Comparison of ENCODE assay signal across 8 cellular contexts in the genomic region with DNA sequence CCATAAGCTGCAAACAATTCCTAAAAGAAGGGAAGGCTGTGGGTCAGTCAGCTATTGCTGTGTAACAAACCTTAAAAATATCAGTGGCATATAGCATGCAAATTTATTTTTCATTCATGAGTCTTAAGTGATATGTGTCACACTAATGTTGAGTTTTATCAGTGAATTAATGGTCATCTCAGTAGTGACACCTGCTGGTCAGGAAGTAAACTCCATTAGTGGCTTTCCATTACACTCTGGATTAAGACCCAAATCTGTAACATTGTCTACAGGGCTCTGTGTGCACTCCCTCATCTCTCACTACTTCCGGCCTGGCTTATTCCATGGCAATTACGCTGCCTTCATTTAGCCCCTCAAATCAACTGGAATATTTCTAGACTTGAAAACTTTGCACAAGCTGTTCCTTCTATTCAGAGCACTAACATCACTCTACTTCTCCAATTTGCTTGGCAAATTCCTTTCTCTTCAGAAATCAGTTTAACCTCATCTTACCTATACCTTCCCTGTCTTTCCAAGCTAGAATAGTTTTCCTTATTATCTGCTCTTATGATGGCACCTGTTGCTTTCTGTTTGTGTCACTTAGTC.
DNase-seq lines count a peak whose midpoint lies in the region; FAIRE-seq and TF ChIP-seq lines count a peak whose summit lies in the region.

No MANE protein-coding gene starts in this region.

- H3K9me1 ChIP-seq in endothelial cell of umbilical vein (replicated peaks; ENCODE audit: control insufficient read depth, extremely low read depth, insufficient read depth, low read length) = no peaks in the 10 kb centered on the region

- H3K27me3 ChIP-seq in cardiac muscle cell (peaks cover 4% of the 10 kb centered on the region), endothelial cell of umbilical vein (ENCODE audit: control insufficient read depth in 2 of 2, insufficient read depth in 2 of 2, low read length in 2 of 2) (peaks cover 9 to 10% of the 10 kb centered on the region in 2 experiments), osteoblast (ENCODE audit: insufficient read depth, low read length) (peaks cover 26% of the 10 kb centered on the region)

- no peaks in the 10 kb centered on the region for H4K20me1 ChIP-seq in endothelial cell of umbilical vein (replicated peaks; ENCODE audit: control insufficient read depth, extremely low read depth, insufficient read depth, low read length)
- H4K20me1 ChIP-seq in osteoblast (ENCODE audit: insufficient read depth, low read length) = no peaks in the 10 kb centered on the region

- dilution Hi-C loops in endothelial cell of umbilical vein (cut with MboI; ENCODE audit: extremely low pct_ligation_motif_present, low sequenced_read_pairs) = no loop called here

- H3K4me3 ChIP-seq in cardiac muscle cell (no peak overlapping the region), HFF-Myc (replicated peaks; ENCODE audit: low read depth, low read length) (no peak overlapping the region), endothelial cell of umbilical vein (replicated peaks in 1 of 3; ENCODE audit: insufficient read depth in 1 of 3, low read depth in 1 of 3, low read length in 3 of 3) (no peak overlapping the region), osteoblast (ENCODE audit: insufficient read depth, low read length) (no peak overlapping the region)

- no peak overlapping the region for H2AFZ ChIP-seq in endothelial cell of umbilical vein (ENCODE audit: low read depth, low read length)
- no peak overlapping the region for H2AFZ ChIP-seq in osteoblast (ENCODE audit: low read length)

- no TSS peak for BruUV-seq in endothelial cell of umbilical vein (replicated peaks; lab: Mats Ljungman, UMichigan)

- no peaks in the 10 kb centered on the region for H3K9me3 ChIP-seq in cardiac muscle cell (ENCODE audit: low read depth)
- H3K9me3 ChIP-seq in endothelial cell of umbilical vein (replicated peaks; ENCODE audit: control insufficient read depth, insufficient read depth, low read length) = no peaks in the 10 kb centered on the region
- H3K9me3 ChIP-seq in osteoblast (ENCODE audit: low read depth, low read length) = no peaks in the 10 kb centered on the region

- no peaks in the 10 kb centered on the region for H3K79me2 ChIP-seq in endothelial cell of umbilical vein (ENCODE audit: control insufficient read depth, insufficient read depth, low read length)
- H3K79me2 ChIP-seq in osteoblast (ENCODE audit: insufficient read depth, low read length) = no peaks in the 10 kb centered on the region

- H3K36me3 ChIP-seq in cardiac muscle cell (no peaks in the 10 kb centered on the region), endothelial cell of umbilical vein (ENCODE audit: control insufficient read depth in 2 of 2, extremely low read depth in 1 of 2, insufficient read depth in 2 of 2, low read length in 2 of 2) (no peaks in the 10 kb centered on the region), osteoblast (ENCODE audit: insufficient read depth, low read length) (no peaks in the 10 kb centered on the region)

- H3K4me2 ChIP-seq in endothelial cell of umbilical vein (ENCODE audit: insufficient read depth, low read length) (no peak overlapping the region), osteoblast (ENCODE audit: insufficient read depth, low read length) (no peak overlapping the region)

- H3K4me1 ChIP-seq in cardiac muscle cell (ENCODE audit: low read depth) (no peaks in the 10 kb centered on the region), endothelial cell of umbilical vein (ENCODE audit: control insufficient read depth, extremely low read depth, insufficient read depth, low read length) (no peaks in the 10 kb centered on the region), osteoblast (ENCODE audit: insufficient read depth, low read length) (peaks cover 11% of the 10 kb centered on the region)

- DNase-seq in cardiac muscle cell (ENCODE audit: low read depth in 1 of 2, low spot score in 1 of 2) = peak; percentile 46 to 60
- DNase-seq in cardiac septum (ENCODE audit: low spot score) = no peak
- DNase-seq in HFF-Myc (ENCODE audit: extremely low read depth, low read depth) = peak; percentile 19
- DNase-seq in NCI-H748 (lab: John Stamatoyannopoulos, UW; ENCODE audit: unreplicated experiment) = peak; percentile 21
- DNase-seq in endothelial cell of umbilical vein (ENCODE audit: low read depth, low spot score) = peak; percentile 47
- no peak for DNase-seq in osteoblast (ENCODE audit: insufficient read length, low spot score, missing footprints)
- DNase-seq in activated CD8-positive, alpha-beta memory T cell treated with anti-CD3 and anti-CD28 coated beads, Interleukin-2, amount 50 U/mL, for 4 hours = no peak
- DNase-seq in KG1 (lab: John Stamatoyannopoulos, UW) = no peak

- no peak for TF ChIP-seq POLR2A in endothelial cell of umbilical vein (IDR thresholded peaks at IDR 0.05; ENCODE audit: low read depth, low read length)

- CTCF ChIA-PET in endothelial cell of umbilical vein (lab: Charles Lee) = interaction anchor here (0.7 to 3.6 kb wide), 9 partner anchors 9 to 1029 kb away, joined by 3 to 39 read pairs (median 3); no protein-coding TSS in a partner anchor

- intact Hi-C loops in cardiac septum (cut with DNase I) = loop anchor here (5.0 kb wide), 1 partner anchor 151 kb away; no protein-coding TSS in a partner anchor
- intact Hi-C loops in endothelial cell of umbilical vein (cut with micrococcal nuclease) = loop anchor here (1.0 to 10.0 kb wide), 4 partner anchors 153 to 1001 kb away; no protein-coding TSS in a partner anchor

- H3K27ac ChIP-seq in cardiac muscle cell = no peak overlapping the region
- no peak overlapping the region for H3K27ac ChIP-seq in endothelial cell of umbilical vein (ENCODE audit: insufficient read depth, low read depth, low read length)
- H3K27ac ChIP-seq in osteoblast (ENCODE audit: low read depth, low read length) = no peak overlapping the region

- H3K9ac ChIP-seq in endothelial cell of umbilical vein (replicated peaks; ENCODE audit: extremely low read depth, insufficient read depth, low read length) = no peak overlapping the region

- POLR2A ChIA-PET in endothelial cell of umbilical vein (lab: Charles Lee) = no interaction called here

- TF ChIP-seq CTCF in cardiac muscle cell (IDR thresholded peaks at IDR 0.05; ENCODE audit: low read depth, low read length) (peak; percentile 69), HFF-Myc (IDR thresholded peaks at IDR 0.05; ENCODE audit: low read depth, low read length, missing control alignments) (peak; percentile 58), endothelial cell of umbilical vein (IDR thresholded peaks at IDR 0.05; ENCODE audit: extremely low read depth in 1 of 2, insufficient read depth in 1 of 2, low read depth in 1 of 2, low read length in 2 of 2) (peak; percentile 56 to 63), osteoblast (IDR thresholded peaks at IDR 0.05; ENCODE audit: extremely low read depth, low read depth, low read length) (peak; percentile 72)

- FAIRE-seq in endothelial cell of umbilical vein (lab: Jason Lieb, UNC) = peak; percentile 77

TF ChIP-seq in endothelial cell of umbilical vein, 7 proteins besides CTCF, POLR2A, EP300 and RAD21:
- TF ChIP-seq JUN (IDR thresholded peaks at IDR 0.05; ENCODE audit: borderline replicate concordance, insufficient read depth, insufficient read length, low read depth) = no peak

Comparison
In these comparisons a context has a peak if more than half of its experiments do, and no peak if none do; other contexts are left out.
1. DNase-seq: peak in cardiac muscle cell (2 of 2), HFF-Myc (single experiment), NCI-H748 (single experiment) and endothelial cell of umbilical vein (single experiment); none in cardiac septum (single experiment), osteoblast (single experiment), activated CD8-positive, alpha-beta memory T cell treated with anti-CD3 and anti-CD28 coated beads, Interleukin-2, amount 50 U/mL, for 4 hours (single experiment) and KG1 (single experiment).
2. Peak in every context shown above with its lines, with median percentiles within 50 percentile points of each other: CTCF ChIP-seq.